Comparison of ENCODE assay signal across 33 cellular contexts in the genomic region with DNA sequence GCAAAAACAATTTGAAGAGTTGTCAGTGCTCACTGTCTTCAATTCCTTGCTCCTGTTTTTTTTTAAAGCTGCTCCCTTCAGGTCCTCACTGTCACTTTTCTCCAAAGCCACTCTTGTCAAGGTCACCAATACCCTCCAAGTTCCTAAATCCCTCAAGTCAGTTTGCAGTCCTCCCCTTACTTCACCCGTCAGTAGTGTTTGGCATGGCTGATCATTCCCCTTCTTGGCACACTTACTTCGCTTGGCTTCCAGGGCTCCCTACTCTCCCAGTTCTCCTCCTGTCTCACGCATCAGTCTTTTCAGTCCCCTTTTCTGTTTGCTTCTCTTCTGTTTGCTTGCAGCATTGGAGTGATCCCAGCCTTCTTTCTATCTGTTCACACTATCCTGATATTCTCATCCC. TPM values are rescaled to one million over a fixed set of nuclear protein-coding genes. Genes with fewer than 3 reads are reported as not detected.
DNase-seq lines count a peak whose midpoint lies in the region; ATAC-seq and TF ChIP-seq lines count a peak whose summit lies in the region.
"Had no signal": no experiment of that assay in that cellular context is flagged by ENCODE, and none has a peak within 500 bp of the region (broad histone marks: within the 10 kb centered on the region; RNA-seq: fewer than 3 reads in every experiment).

No MANE protein-coding gene starts in this region.

- H3K9me3 ChIP-seq in trophoblast cell (ENCODE audit: insufficient read depth, low read depth, low read length) (no peaks in the 10 kb centered on the region), hepatocyte (ENCODE audit: low read depth) (no peaks in the 10 kb centered on the region)
- H3K9me3 ChIP-seq: adrenal gland, sigmoid colon, SJCRH30, upper lobe of left lung had no signal

- no peak overlapping the region for H4K8ac ChIP-seq in trophoblast cell (ENCODE audit: low read depth, low read length)

- no peak overlapping the region for H2BK120ac ChIP-seq in trophoblast cell (ENCODE audit: insufficient read depth, low read length, poor library complexity)

- no peak overlapping the region for H3K14ac ChIP-seq in trophoblast cell (ENCODE audit: low read length)

- H3K4me2 ChIP-seq in trophoblast cell (ENCODE audit: low read length) (no peak overlapping the region), hepatocyte (no peak overlapping the region)

- WGBS in trophoblast cell (ENCODE audit: extremely low coverage, insufficient coverage, insufficient read length), result no CpG with 5 or more reads among the region's 3 CpGs
- 92% methylated on average over 3 of the region's 3 CpGs for WGBS in hepatocyte (ENCODE audit: low lambda C conversion rate, missing lambda C conversion rate)

- H3K27ac Mint-ChIP-seq in activated T-cell treated with anti-CD3 and anti-CD28 coated beads, Interleukin-2, amount 50 U/mL, for 24 hours, result peak overlapping the region; percentile 7
- H3K27ac Mint-ChIP-seq in central memory CD8-positive, alpha-beta T cell (ENCODE audit: low read depth), result peak overlapping the region; percentile 74
- H3K27ac Mint-ChIP-seq: activated CD4-positive, alpha-beta T cell treated with anti-CD3 and anti-CD28 coated beads, Interleukin-2, amount 10 ng/mL, durations not matched to agents 24 days and 14 days had no signal

- H3K27me3 ChIP-seq in trophoblast cell (ENCODE audit: insufficient read depth, low read length) (no peaks in the 10 kb centered on the region), hepatocyte (no peaks in the 10 kb centered on the region)
- H3K27me3 ChIP-seq: adrenal gland, sigmoid colon, SJCRH30, upper lobe of left lung had no signal

- H2AFZ ChIP-seq in trophoblast cell (ENCODE audit: insufficient read depth, low read length, poor library complexity) (no peak overlapping the region), hepatocyte (no peak overlapping the region)

- no peak overlapping the region for H3K9ac ChIP-seq in trophoblast cell (ENCODE audit: low read length)

- no peaks in the 10 kb centered on the region for H3K79me1 ChIP-seq in trophoblast cell (ENCODE audit: low read length)

- no peak for DNase-seq in activated T-cell treated with anti-CD3 and anti-CD28 coated beads, Interleukin-2, amount 50 U/mL, for 24 hours
- DNase-seq in activated T-cell treated with anti-CD3 and anti-CD28 coated beads for 4 hours (no peak), NCI-H446 treated with DMSO at 0.1 percent for 48 hours (lab: John Stamatoyannopoulos, UW) (peak; percentile 53), trophoblast cell (no peak), hepatocyte (ENCODE audit: low spot score) (no peak)
- no peak for DNase-seq in central memory CD8-positive, alpha-beta T cell (ENCODE audit: low spot score in 2 of 2)
- DNase-seq in activated naive CD4-positive, alpha-beta T cell treated with anti-CD3 and anti-CD28 coated beads, Interleukin-2, amount 50 U/mL, for 16 hours, result no peak
- DNase-seq: activated CD4-positive, alpha-beta T cell treated with anti-CD3 and anti-CD28 coated beads, Interleukin-2, amount 10 ng/mL, durations not matched to agents 24 days and 14 days; activated CD8-positive, alpha-beta memory T cell treated with anti-CD3 and anti-CD28 coated beads for 24 hours; activated effector memory CD4-positive, alpha-beta T cell treated with anti-CD3 and anti-CD28 coated beads, Interleukin-2, amount 50 U/mL, for 16 hours; activated T-cell treated with anti-CD3 and anti-CD28 coated beads, Interleukin-2, amount 50 U/mL, for 1 hour; adrenal gland; Calu3; DMS79; GF-D8; GOT3; hypothalamus; IMR-90; left cardiac atrium; mammary epithelial cell; MV-4-11; NCI-H1436; NCI-H345; NCI-H774; sigmoid colon; SJCRH30; stimulated activated CD4-positive, alpha-beta T cell treated with anti-CD3 and anti-CD28 coated beads, Interleukin-12 subunit alpha, Interleukin-12 subunit beta, amount 100 ng/mL, for 4 hours; stimulated activated CD4-positive, alpha-beta T cell treated with anti-CD3 and anti-CD28 coated beads, Interleukin-2, amount 100 ng/mL, for 48 hours; upper lobe of left lung; WERI-Rb-1 had no signal

- no peak overlapping the region for H3K23ac ChIP-seq in trophoblast cell (ENCODE audit: low read length)

- peak overlapping the region; percentile 35 for H2BK5ac ChIP-seq in trophoblast cell (ENCODE audit: low read depth, low read length, poor library complexity)

- no peak overlapping the region for H3K18ac ChIP-seq in trophoblast cell (ENCODE audit: low read length)

- H3K4ac ChIP-seq in trophoblast cell (ENCODE audit: low read depth, low read length), result no peak overlapping the region

- H3K36me3 Mint-ChIP-seq in activated T-cell treated with anti-CD3 and anti-CD28 coated beads, Interleukin-2, amount 50 U/mL, for 24 hours (ENCODE audit: low read depth), result no peaks in the 10 kb centered on the region
- no peaks in the 10 kb centered on the region for H3K36me3 Mint-ChIP-seq in central memory CD8-positive, alpha-beta T cell (ENCODE audit: insufficient read depth)

- no peak overlapping the region for H2AK5ac ChIP-seq in trophoblast cell (ENCODE audit: low read length)

- no peaks in the 10 kb centered on the region for H3K27me3 Mint-ChIP-seq in activated T-cell treated with anti-CD3 and anti-CD28 coated beads, Interleukin-2, amount 50 U/mL, for 24 hours
- no peaks in the 10 kb centered on the region for H3K27me3 Mint-ChIP-seq in central memory CD8-positive, alpha-beta T cell
- H3K27me3 Mint-ChIP-seq: activated CD4-positive, alpha-beta T cell treated with anti-CD3 and anti-CD28 coated beads, Interleukin-2, amount 10 ng/mL, durations not matched to agents 24 days and 14 days had no signal

- H3K4me1 Mint-ChIP-seq in activated T-cell treated with anti-CD3 and anti-CD28 coated beads, Interleukin-2, amount 50 U/mL, for 24 hours (ENCODE audit: low read depth), result peaks cover 77% of the 10 kb centered on the region
- peaks cover 52% of the 10 kb centered on the region for H3K4me1 Mint-ChIP-seq in central memory CD8-positive, alpha-beta T cell

- no peak for TF ChIP-seq CTCF in hepatocyte (IDR thresholded peaks at IDR 0.05; ENCODE audit: poor library complexity)

- no peak overlapping the region for H3K27ac ChIP-seq in trophoblast cell (ENCODE audit: low read depth, low read length)
- H3K27ac ChIP-seq in hepatocyte, result no peak overlapping the region
- H3K27ac ChIP-seq: 22Rv1, adrenal gland, C4-2B, sigmoid colon, SJCRH30, upper lobe of left lung, WERI-Rb-1 had no signal

- H3K9me2 ChIP-seq in hepatocyte (replicated peaks; ENCODE audit: insufficient read depth), result no peaks in the 10 kb centered on the region

- H3K4me3 ChIP-seq in trophoblast cell (ENCODE audit: low read depth, low read length) (no peak overlapping the region), hepatocyte (no peak overlapping the region)
- H3K4me3 ChIP-seq: adrenal gland, sigmoid colon, SJCRH30, upper lobe of left lung had no signal

- H2BK12ac ChIP-seq in trophoblast cell (ENCODE audit: low read length), result no peak overlapping the region

- H3K9me3 Mint-ChIP-seq in activated T-cell treated with anti-CD3 and anti-CD28 coated beads, Interleukin-2, amount 50 U/mL, for 24 hours, result no peaks in the 10 kb centered on the region
- H3K9me3 Mint-ChIP-seq in central memory CD8-positive, alpha-beta T cell, result no peaks in the 10 kb centered on the region

- H4K12ac ChIP-seq in trophoblast cell (ENCODE audit: low read depth, low read length), result no peak overlapping the region

- no peaks in the 10 kb centered on the region for H3K36me3 ChIP-seq in trophoblast cell (ENCODE audit: control insufficient read depth in 1 of 2, insufficient read depth in 2 of 2, low read length in 2 of 2)
- no peaks in the 10 kb centered on the region for H3K36me3 ChIP-seq in hepatocyte (replicated peaks; ENCODE audit: insufficient read depth, low read depth)
- H3K36me3 ChIP-seq: adrenal gland, sigmoid colon, SJCRH30, upper lobe of left lung, WERI-Rb-1 had no signal

- no peak overlapping the region for H3K4me3 Mint-ChIP-seq in activated T-cell treated with anti-CD3 and anti-CD28 coated beads, Interleukin-2, amount 50 U/mL, for 24 hours
- no peak overlapping the region for H3K4me3 Mint-ChIP-seq in central memory CD8-positive, alpha-beta T cell
- H3K4me3 Mint-ChIP-seq: activated CD4-positive, alpha-beta T cell treated with anti-CD3 and anti-CD28 coated beads, Interleukin-2, amount 10 ng/mL, durations not matched to agents 24 days and 14 days had no signal

- H4K91ac ChIP-seq in trophoblast cell (ENCODE audit: low read depth, low read length), result no peak overlapping the region

- ATAC-seq in central memory CD8-positive, alpha-beta T cell (replicated peaks; ENCODE audit: extremely low read depth, poor library complexity, severe bottlenecking), result no peak
- no peak for ATAC-seq in HG02610 (IDR thresholded peaks at IDR 0.05; ENCODE audit: unreplicated experiment)

- H4K20me1 ChIP-seq in hepatocyte (ENCODE audit: insufficient read depth, poor library complexity, severe bottlenecking), result no peaks in the 10 kb centered on the region

- H3K4me1 ChIP-seq in trophoblast cell (ENCODE audit: control insufficient read depth in 1 of 2, insufficient read depth in 2 of 2, low read length in 2 of 2) (no peaks in the 10 kb centered on the region), hepatocyte (ENCODE audit: insufficient read depth) (peaks cover 17% of the 10 kb centered on the region)

- no peaks in the 10 kb centered on the region for H3K79me2 ChIP-seq in trophoblast cell (ENCODE audit: control insufficient read depth, insufficient read depth, low read length, poor library complexity)
- peaks cover 37% of the 10 kb centered on the region for H3K79me2 ChIP-seq in hepatocyte

RNA-seq across cellular contexts. Expression of a gene that starts 25.5 kb away (rescaled TPM):
- 5.8 and 5.9 TPM in 2 replicates for polyA plus RNA-seq in trophoblast cell (2013)
- 14.2 and 15.1 TPM in 2 replicates for total RNA-seq in hepatocyte
- 3.2 and 4.9 TPM in 2 replicates for polyA plus RNA-seq in hepatocyte
